Comparison of ENCODE assay signal across 20 cellular contexts in the genomic region with DNA sequence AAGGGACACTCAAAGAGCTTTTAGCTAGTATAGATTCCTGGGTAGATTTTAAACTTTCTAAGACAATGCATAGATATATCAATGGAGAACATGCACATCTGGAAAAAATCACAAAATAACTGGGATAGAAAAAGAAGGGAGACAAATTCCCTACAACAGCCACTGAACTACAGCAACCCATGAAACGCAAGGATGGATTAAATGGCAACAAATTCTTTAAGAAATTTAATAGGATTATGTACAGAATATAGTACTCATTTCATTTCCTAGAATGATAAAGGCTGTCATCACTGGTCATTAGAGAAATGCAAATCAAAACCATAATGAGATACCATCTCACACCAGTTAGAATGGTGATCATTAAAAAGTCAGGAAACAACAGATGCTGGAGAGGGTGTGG.
"Had no signal": no experiment of that assay in that cellular context is flagged by ENCODE, and none has a peak within 500 bp of the region (broad histone marks: within the 10 kb centered on the region; RNA-seq: fewer than 3 reads in every experiment).

No MANE protein-coding gene starts in this region.

- DNase-seq: activated CD4-positive, alpha-beta T cell treated with anti-CD3 and anti-CD28 coated beads for 4 hours; activated CD4-positive, alpha-beta T cell treated with anti-CD3 and anti-CD28 coated beads, Interleukin-2, amount 50 U/mL, for 48 hours; activated CD8-positive, alpha-beta memory T cell treated with anti-CD3 and anti-CD28 coated beads for 24 hours; activated effector memory CD4-positive, alpha-beta T cell treated with Interleukin-2 at 50 U/mL for 16 hours; activated naive CD4-positive, alpha-beta T cell treated with Interleukin-2 at 50 U/mL for 16 hours; anterior cingulate cortex; endodermal cell; gastrocnemius medialis; hippocampal formation; kidney; left colon; natural killer cell; ovary; right lobe of liver; stimulated activated CD4-positive, alpha-beta T cell treated with anti-CD3 and anti-CD28 coated beads, Interleukin-12 subunit alpha, Interleukin-12 subunit beta, amount 100 ng/mL, for 4 hours; stimulated activated CD4-positive, alpha-beta T cell treated with anti-CD3 and anti-CD28 coated beads, Interleukin-4, amount 100 ng/mL, for 24 hours; upper lobe of left lung had no signal

- H3K27me3 ChIP-seq: esophagus muscularis mucosa, gastrocnemius medialis, ovary, right lobe of liver, upper lobe of left lung had no signal

- H3K9me3 ChIP-seq: esophagus muscularis mucosa, gastrocnemius medialis, ovary, right lobe of liver, upper lobe of left lung had no signal

- ATAC-seq: gastrocnemius medialis; left colon; natural killer cell; right lobe of liver; stimulated activated effector memory CD8-positive, alpha-beta T cell treated with anti-CD3 and anti-CD28 coated beads, Interleukin-12 subunit alpha, Interleukin-12 subunit beta, amount 100 ng/mL, for 72 hours had no signal

- H3K36me3 ChIP-seq: esophagus muscularis mucosa, gastrocnemius medialis, ovary, right lobe of liver, upper lobe of left lung had no signal

- H3K4me1 ChIP-seq: esophagus muscularis mucosa, gastrocnemius medialis, right lobe of liver, upper lobe of left lung had no signal

- H3K4me3 ChIP-seq: esophagus muscularis mucosa, gastrocnemius medialis, ovary, right lobe of liver, upper lobe of left lung had no signal

- H3K27ac ChIP-seq: esophagus muscularis mucosa, gastrocnemius medialis, ovary, right lobe of liver, upper lobe of left lung, VCaP had no signal
